15 cellular contexts compared by ENCODE assay signal in the genomic region with DNA sequence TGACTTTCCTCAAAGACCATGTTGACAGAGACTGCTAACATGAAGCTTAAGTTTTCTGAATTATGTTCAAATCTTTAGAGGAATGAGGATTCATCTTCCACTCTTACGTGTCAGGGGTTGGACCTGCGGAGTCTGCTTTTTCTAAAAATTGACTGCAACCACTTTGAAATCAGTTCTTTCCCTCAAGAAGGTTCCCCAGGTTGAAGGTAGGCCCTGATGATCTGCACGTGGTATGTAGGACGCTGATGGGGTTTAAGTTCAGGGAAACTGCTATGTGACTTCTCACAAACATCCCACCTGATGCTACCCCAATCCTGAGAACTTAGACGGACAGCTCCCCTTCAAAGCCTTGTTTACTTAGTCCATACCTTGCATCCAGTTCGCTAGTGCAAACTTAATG. TPM values are rescaled to one million over a fixed set of nuclear protein-coding genes. Genes with fewer than 3 reads are reported as not detected.
DNase-seq lines count a peak whose midpoint lies in the region; ATAC-seq and TF ChIP-seq lines count a peak whose summit lies in the region.
"Had no signal": no experiment of that assay in that cellular context is flagged by ENCODE, and none has a peak within 500 bp of the region (broad histone marks: within the 10 kb centered on the region; RNA-seq: fewer than 3 reads in every experiment).

No MANE protein-coding gene starts in this region.

- H3K27ac ChIP-seq in VCaP (peak overlapping the region; percentile 8; the same call in 1 of the 2 replicates), neural progenitor cell (peak overlapping the region; percentile 70), left lung (no peak overlapping the region)
- H3K27ac ChIP-seq: gastrocnemius medialis, psoas muscle, stomach had no signal

- intact Hi-C loops in activated naive CD4-positive, alpha-beta T cell treated with anti-CD3 and anti-CD28 coated beads for 36 hours (cut with micrococcal nuclease), result no loop called here
- intact Hi-C loops in left lung (cut with DNase I), result no loop called here

- H4K20me1 ChIP-seq in neural progenitor cell (ENCODE audit: low read depth), result peaks cover 70% of the 10 kb centered on the region

- no peak for DNase-seq in activated naive CD4-positive, alpha-beta T cell treated with anti-CD3 and anti-CD28 coated beads for 36 hours
- DNase-seq in activated naive CD4-positive, alpha-beta T cell treated with anti-CD3 and anti-CD28 coated beads, Interleukin-2, amount 50 U/mL, for 72 hours (ENCODE audit: low spot score in 2 of 2), result no peak
- DNase-seq in neural progenitor cell (ENCODE audit: low spot score) (no peak), left lung (no peak)
- DNase-seq: activated CD4-positive, alpha-beta T cell treated with anti-CD3 and anti-CD28 coated beads for 4 hours; amygdala; gastrocnemius medialis; left ventricle myocardium superior; NCI-H2227 treated with DMSO at 0.1 percent for 48 hours; psoas muscle; stimulated activated CD4-positive, alpha-beta T cell treated with anti-CD3 and anti-CD28 coated beads, Interleukin-12 subunit alpha, Interleukin-12 subunit beta, amount 100 ng/mL, for 4 hours; stomach had no signal

- H3K4me3 Mint-ChIP-seq in activated naive CD4-positive, alpha-beta T cell treated with anti-CD3 and anti-CD28 coated beads for 36 hours, result no peak overlapping the region
- no peak overlapping the region for H3K4me3 Mint-ChIP-seq in neural progenitor cell

- H3K36me3 ChIP-seq in neural progenitor cell (peaks cover 12% of the 10 kb centered on the region), left lung (peaks cover 18 to 100% of the 10 kb centered on the region in 2 donors)

- CTCF ChIA-PET in activated naive CD4-positive, alpha-beta T cell treated with anti-CD3 and anti-CD28 coated beads for 36 hours (lab: Charles Lee), result interaction anchor here (1.0 kb wide), 1 partner anchor 9 kb away, joined by 6 read pairs; no protein-coding TSS in a partner anchor

- H3K9me3 Mint-ChIP-seq in activated naive CD4-positive, alpha-beta T cell treated with anti-CD3 and anti-CD28 coated beads for 36 hours, result no peaks in the 10 kb centered on the region
- H3K9me3 Mint-ChIP-seq in activated naive CD4-positive, alpha-beta T cell treated with anti-CD3 and anti-CD28 coated beads, Interleukin-2, amount 50 U/mL, for 72 hours, result no peaks in the 10 kb centered on the region
- no peaks in the 10 kb centered on the region for H3K9me3 Mint-ChIP-seq in neural progenitor cell

- no peaks in the 10 kb centered on the region for H3K27me3 Mint-ChIP-seq in activated naive CD4-positive, alpha-beta T cell treated with anti-CD3 and anti-CD28 coated beads for 36 hours (ENCODE audit: low read depth)
- peaks cover 7% of the 10 kb centered on the region for H3K27me3 Mint-ChIP-seq in neural progenitor cell (ENCODE audit: insufficient read depth, low read depth)

- H3K4me1 Mint-ChIP-seq in activated naive CD4-positive, alpha-beta T cell treated with anti-CD3 and anti-CD28 coated beads for 36 hours (ENCODE audit: low read depth), result peaks cover 38% of the 10 kb centered on the region
- peaks cover 6% of the 10 kb centered on the region for H3K4me1 Mint-ChIP-seq in neural progenitor cell

- H3K79me2 ChIP-seq in neural progenitor cell (ENCODE audit: low read depth), result peaks cover 35% of the 10 kb centered on the region

- H3K4me1 ChIP-seq in neural progenitor cell (peaks cover 3% of the 10 kb centered on the region), left lung (peaks cover under 1 to 18% of the 10 kb centered on the region in 2 donors)

- no peak overlapping the region for H2AFZ ChIP-seq in neural progenitor cell (replicated peaks)

- H3F3A ChIP-seq in neural progenitor cell (ENCODE audit: low read depth), result peaks cover 78% of the 10 kb centered on the region

- H3K4me2 ChIP-seq in neural progenitor cell, result no peak overlapping the region

- no peak for TF ChIP-seq CTCF in VCaP (conservative IDR thresholded peaks at IDR 0.05)
- TF ChIP-seq CTCF in neural progenitor cell (IDR thresholded peaks at IDR 0.05), result no peak
- no peak for TF ChIP-seq CTCF in left lung (IDR thresholded peaks at IDR 0.05)

- peaks cover 65% of the 10 kb centered on the region for H3K36me3 Mint-ChIP-seq in activated naive CD4-positive, alpha-beta T cell treated with anti-CD3 and anti-CD28 coated beads for 36 hours (ENCODE audit: low read depth)
- H3K36me3 Mint-ChIP-seq in activated naive CD4-positive, alpha-beta T cell treated with anti-CD3 and anti-CD28 coated beads, Interleukin-2, amount 50 U/mL, for 72 hours, result peaks cover 26 to 39% of the 10 kb centered on the region in 2 donors
- peaks cover 44% of the 10 kb centered on the region for H3K36me3 Mint-ChIP-seq in neural progenitor cell

- H3K4me3 ChIP-seq in neural progenitor cell, result no peak overlapping the region
- H3K4me3 ChIP-seq in left lung, result no peak overlapping the region
- H3K4me3 ChIP-seq: gastrocnemius medialis, psoas muscle, stomach had no signal

- ATAC-seq in activated naive CD4-positive, alpha-beta T cell treated with anti-CD3 and anti-CD28 coated beads, Interleukin-2, amount 50 U/mL, for 72 hours, result no peak
- ATAC-seq in left lung, result no peak
- ATAC-seq in HG02981 (IDR thresholded peaks at IDR 0.05; ENCODE audit: unreplicated experiment), result no peak
- ATAC-seq: gastrocnemius medialis, left ventricle myocardium superior, psoas muscle, Right ventricle myocardium inferior had no signal

- H3K9me3 ChIP-seq in neural progenitor cell (ENCODE audit: low read depth) (no peaks in the 10 kb centered on the region), left lung (no peaks in the 10 kb centered on the region)
- H3K9me3 ChIP-seq: gastrocnemius medialis, psoas muscle, stomach had no signal

- H3K27ac Mint-ChIP-seq in activated naive CD4-positive, alpha-beta T cell treated with anti-CD3 and anti-CD28 coated beads for 36 hours, result peak overlapping the region; percentile 26
- peak overlapping the region in 1 of 2 donors; percentile 77 for H3K27ac Mint-ChIP-seq in activated naive CD4-positive, alpha-beta T cell treated with anti-CD3 and anti-CD28 coated beads, Interleukin-2, amount 50 U/mL, for 72 hours
- H3K27ac Mint-ChIP-seq in neural progenitor cell, result no peak overlapping the region

- no peaks in the 10 kb centered on the region for H3K27me3 ChIP-seq in neural progenitor cell
- no peaks in the 10 kb centered on the region for H3K27me3 ChIP-seq in left lung
- H3K27me3 ChIP-seq: gastrocnemius medialis, stomach had no signal

- H3K9ac ChIP-seq in neural progenitor cell, result no peak overlapping the region

RNA-seq across cellular contexts. Expression of a gene that starts 7.2 kb away (rescaled TPM):
- 1,000 to 10,000 TPM; 3,176 to 3,362 TPM for total RNA-seq in activated naive CD4-positive, alpha-beta T cell treated with anti-CD3 and anti-CD28 coated beads for 36 hours
- 1,000 to 10,000 TPM; 2,392 to 2,665 TPM for total RNA-seq in activated naive CD4-positive, alpha-beta T cell treated with anti-CD3 and anti-CD28 coated beads, Interleukin-2, amount 50 U/mL, for 72 hours
- 2,816 and 3,567 TPM in 2 replicates for total RNA-seq in neural progenitor cell (ENCODE audit: low replicate concordance)
- 1,000 to 10,000 TPM; 1,244 to 1,308 TPM for total RNA-seq in left lung

RNA-seq across cellular contexts. Expression of a gene that starts 13.4 kb away (rescaled TPM):
- 10 to 100 TPM; 36.5 to 37.3 TPM for total RNA-seq in activated naive CD4-positive, alpha-beta T cell treated with anti-CD3 and anti-CD28 coated beads for 36 hours
- total RNA-seq in activated naive CD4-positive, alpha-beta T cell treated with anti-CD3 and anti-CD28 coated beads, Interleukin-2, amount 50 U/mL, for 72 hours, result 10 to 100 TPM; 33.1 to 36.4 TPM
- total RNA-seq in neural progenitor cell (ENCODE audit: low replicate concordance) (8.1 and 24.2 TPM in 2 replicates), left lung (10 to 100 TPM; 24.2 to 24.5 TPM)

RNA-seq across cellular contexts. Expression of a gene that starts 24.5 kb away (rescaled TPM):
- 10 to 100 TPM; 10.5 to 10.9 TPM for total RNA-seq in activated naive CD4-positive, alpha-beta T cell treated with anti-CD3 and anti-CD28 coated beads for 36 hours
- total RNA-seq in activated naive CD4-positive, alpha-beta T cell treated with anti-CD3 and anti-CD28 coated beads, Interleukin-2, amount 50 U/mL, for 72 hours, result 10 to 100 TPM in 1 of 2 donors, 1 to 10 TPM in 1; 9.3 to 15.6 TPM
- total RNA-seq in neural progenitor cell (ENCODE audit: low replicate concordance) (7.9 and 9.4 TPM in 2 replicates), left lung (10 to 100 TPM; 12.4 to 12.9 TPM)

RNA-seq across cellular contexts. Expression of a gene that starts 31.5 kb away (rescaled TPM):
- 1 to 10 TPM; 1.6 to 1.8 TPM for total RNA-seq in activated naive CD4-positive, alpha-beta T cell treated with anti-CD3 and anti-CD28 coated beads for 36 hours
- total RNA-seq in activated naive CD4-positive, alpha-beta T cell treated with anti-CD3 and anti-CD28 coated beads, Interleukin-2, amount 50 U/mL, for 72 hours, result 1 to 10 TPM; 4.8 to 7.0 TPM
- total RNA-seq in neural progenitor cell (ENCODE audit: low replicate concordance) (not detected in 2 replicates), left lung (1 to 10 TPM; 4.3 to 5.7 TPM)

Comparison
In these comparisons a context has a peak if more than half of its experiments do, and no peak if none do; other contexts are left out.
1. H3K27ac ChIP-seq: peak in VCaP (single experiment) and neural progenitor cell (single experiment); none in left lung (0 of 2).